In genomic region chr2:234834228-234834923, GRCh38 we compare ENCODE assay signal across 16 cellular contexts.
DNase-seq lines count a peak whose midpoint lies in the region; ATAC-seq and TF ChIP-seq lines count a peak whose summit lies in the region.
"Had no signal": no experiment of that assay in that cellular context is flagged by ENCODE, and none has a peak within 500 bp of the region (broad histone marks: within the 10 kb centered on the region; RNA-seq: fewer than 3 reads in every experiment).

No MANE protein-coding gene starts in this region.

- TF ChIP-seq RAD21 in Ishikawa (IDR thresholded peaks at IDR 0.05; ENCODE audit: low read depth), result no peak

- DNase-seq in Right ventricle myocardium inferior (ENCODE audit: missing footprints) (no peak), cardiac septum (ENCODE audit: low spot score) (no peak), left ventricle myocardium superior (peak; percentile 33), upper lobe of right lung (no peak), iPS-NIHi7 (ENCODE audit: extremely low spot score) (no peak)
- DNase-seq: AML-193; Caco-2; CD8-positive, alpha-beta memory T cell; DND-41; GDM1; H9 had no signal

- no peaks in the 10 kb centered on the region for H3K9me3 ChIP-seq in upper lobe of right lung
- H3K9me3 ChIP-seq: BLaER1, Caco-2 had no signal

- H3K36me3 ChIP-seq in upper lobe of right lung, result no peaks in the 10 kb centered on the region
- H3K36me3 ChIP-seq: BLaER1 had no signal

- intact Hi-C loops in Right ventricle myocardium inferior (cut with DNase I), result no loop called here
- intact Hi-C loops in cardiac septum (cut with DNase I), result no loop called here
- intact Hi-C loops in left ventricle myocardium superior (cut with micrococcal nuclease), result no loop called here
- intact Hi-C loops in upper lobe of right lung (cut with DNase I), result no loop called here

- no peak for TF ChIP-seq EP300 in Ishikawa (IDR thresholded peaks at IDR 0.05; ENCODE audit: borderline replicate concordance)

- H3K4me3 ChIP-seq in upper lobe of right lung, result no peak overlapping the region
- H3K4me3 ChIP-seq: BLaER1, GM23338 had no signal

- no peaks in the 10 kb centered on the region for H3K4me1 ChIP-seq in upper lobe of right lung
- H3K4me1 ChIP-seq: BLaER1 had no signal

- no peak overlapping the region for H3K27ac ChIP-seq in upper lobe of right lung
- H3K27ac ChIP-seq: 22Rv1, BLaER1 had no signal

- no peak for TF ChIP-seq CTCF in upper lobe of right lung (IDR thresholded peaks at IDR 0.05)

- H3K27me3 ChIP-seq in upper lobe of right lung, result no peaks in the 10 kb centered on the region
- H3K27me3 ChIP-seq: BLaER1 had no signal

- ATAC-seq in Right ventricle myocardium inferior, result peak; percentile 94
- ATAC-seq in left ventricle myocardium superior, result peak; percentile 96
- peak; percentile 78 for ATAC-seq in upper lobe of right lung
- no peak for ATAC-seq in HG03378 (IDR thresholded peaks at IDR 0.05; ENCODE audit: unreplicated experiment)
- ATAC-seq: GM23338 had no signal

TF ChIP-seq in Ishikawa, 13 proteins besides CTCF, POLR2A, EP300 and RAD21:
- TF ChIP-seq EGR1 (IDR thresholded peaks at IDR 0.05), result no peak
- peak; percentile 76 for TF ChIP-seq YY1 (IDR thresholded peaks at IDR 0.05; ENCODE audit: low read depth)
